Comparison of ENCODE assay signal across 1 cellular context in the genomic region with DNA sequence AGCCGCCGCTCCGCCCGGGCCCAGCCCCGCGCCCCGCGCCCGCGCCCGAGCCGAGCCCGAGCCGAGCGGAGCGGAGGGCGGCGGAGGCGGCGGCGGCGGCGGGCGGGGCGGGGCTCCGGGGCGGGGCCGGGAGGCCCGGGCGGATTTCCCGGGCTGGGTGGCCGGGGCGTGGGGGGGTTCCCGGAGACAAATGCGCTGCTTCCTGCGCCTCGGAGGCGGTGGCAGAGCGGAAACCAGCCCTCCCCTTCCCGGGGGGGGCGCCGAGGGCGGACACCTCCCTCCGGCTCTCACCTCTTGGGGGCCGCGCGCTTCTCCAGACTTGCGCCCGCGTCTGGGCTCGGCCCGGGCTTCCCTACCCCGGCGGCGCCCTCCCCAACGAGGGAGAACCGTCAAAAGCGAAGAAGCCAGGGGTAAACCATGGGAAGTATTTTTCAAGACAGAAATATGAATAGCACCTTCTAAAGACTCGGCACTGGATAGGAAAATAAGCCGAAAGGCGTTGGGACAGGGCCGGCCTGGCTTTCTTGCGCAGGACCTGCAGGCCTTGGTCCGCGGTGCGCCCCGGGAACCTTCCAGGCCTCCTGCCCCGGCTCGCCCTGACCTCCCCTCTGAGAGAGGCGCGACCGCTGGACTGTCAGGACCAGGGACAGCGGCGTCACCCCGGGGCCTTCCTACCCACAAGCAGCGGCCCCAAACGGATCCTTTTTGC.
A peak's percentile ranks its signal among the peaks of the same experiment; 100 is the strongest.
TF ChIP-seq lines count a peak whose summit lies in the region.

Gene MAPK11 (minus strand): TSS at position 79 of the 709 bp plus-strand sequence. CDS start 88 bp downstream, outside the sequence.

TF ChIP-seq in HepG2, 621 proteins besides CTCF, POLR2A, EP300 and RAD21 (continued from another document and continues in another):
- TF ChIP-seq THAP8 (CRISPR knock-in tag; IDR thresholded peaks at IDR 0.05; ENCODE audit: borderline replicate concordance), result no peak
- TF ChIP-seq ZFP37 (CRISPR knock-in tag; IDR thresholded peaks at IDR 0.05; ENCODE audit: borderline replicate concordance), result peak; percentile 96
- TF ChIP-seq BCL6 (CRISPR knock-in tag; IDR thresholded peaks at IDR 0.05), result peak; percentile 55
- peak; percentile 81 for TF ChIP-seq KDM5B (CRISPR knock-in tag; IDR thresholded peaks at IDR 0.05; ENCODE audit: borderline replicate concordance)
- TF ChIP-seq, protein P1, sequence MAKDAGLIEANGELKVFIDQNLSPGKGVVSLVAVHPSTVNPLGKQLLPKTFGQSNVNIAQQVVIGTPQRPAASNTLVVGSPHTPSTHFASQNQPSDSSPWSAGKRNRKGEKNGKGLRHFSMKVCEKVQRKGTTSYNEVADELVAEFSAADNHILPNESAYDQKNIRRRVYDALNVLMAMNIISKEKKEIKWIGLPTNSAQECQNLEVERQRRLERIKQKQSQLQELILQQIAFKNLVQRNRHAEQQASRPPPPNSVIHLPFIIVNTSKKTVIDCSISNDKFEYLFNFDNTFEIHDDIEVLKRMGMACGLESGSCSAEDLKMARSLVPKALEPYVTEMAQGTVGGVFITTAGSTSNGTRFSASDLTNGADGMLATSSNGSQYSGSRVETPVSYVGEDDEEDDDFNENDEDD (CRISPR knock-in tag; IDR thresholded peaks at IDR 0.05; ENCODE audit: borderline replicate concordance), result peak; percentile 23; the same call in 1 of the 2 replicates
- peak; percentile 56; the same call in 1 of the 2 replicates for TF ChIP-seq ZSCAN12 (CRISPR knock-in tag; IDR thresholded peaks at IDR 0.05)
- 0 out of 2 replicates have a peak, but pooled peaks have one; percentile 5 for TF ChIP-seq HNRNPL (IDR thresholded peaks at IDR 0.05; ENCODE audit: low read depth, low read length)
- peak; percentile 41; the same call in 1 of the 2 replicates for TF ChIP-seq RERE (CRISPR knock-in tag; IDR thresholded peaks at IDR 0.05; ENCODE audit: low read depth)
- 0 out of 2 replicates have a peak, but pooled peaks have one; percentile 19 for TF ChIP-seq KLF15 (CRISPR knock-in tag; IDR thresholded peaks at IDR 0.05; ENCODE audit: borderline replicate concordance)
- TF ChIP-seq ZNF782 (CRISPR knock-in tag; IDR thresholded peaks at IDR 0.05; ENCODE audit: borderline replicate concordance), result peak; percentile 79
- no peak for TF ChIP-seq MNT (IDR thresholded peaks at IDR 0.05)
- TF ChIP-seq KDM3A (CRISPR knock-in tag; IDR thresholded peaks at IDR 0.05; ENCODE audit: low read depth), result peak; percentile 82; the same call in 1 of the 2 replicates
- peak; percentile 83 for TF ChIP-seq IKZF4 (CRISPR knock-in tag; IDR thresholded peaks at IDR 0.05; ENCODE audit: borderline replicate concordance, low read depth, not compliant biosample characterization)
- peak; percentile 67 for TF ChIP-seq ZNF18 (CRISPR knock-in tag; IDR thresholded peaks at IDR 0.05; ENCODE audit: insufficient replicate concordance)
- peak; percentile 97 for TF ChIP-seq KLF6 (CRISPR knock-in tag; IDR thresholded peaks at IDR 0.05)
- no peak for TF ChIP-seq AGO2 (optimal IDR thresholded peaks at IDR 0.05; ENCODE audit: low read depth, low read length)
- peak; percentile 36; the same call in 1 of the 2 replicates for TF ChIP-seq IRF9 (CRISPR knock-in tag; IDR thresholded peaks at IDR 0.05; ENCODE audit: borderline replicate concordance)
- no peak for TF ChIP-seq ZNF276 (CRISPR knock-in tag; IDR thresholded peaks at IDR 0.05; ENCODE audit: low read depth)
- TF ChIP-seq PAXIP1 (CRISPR knock-in tag; conservative IDR thresholded peaks at IDR 0.05), result no peak
- TF ChIP-seq ZBTB20 (CRISPR knock-in tag; IDR thresholded peaks at IDR 0.05; ENCODE audit: borderline replicate concordance, low read depth), result peak; percentile 73; the same call in 1 of the 2 replicates
- TF ChIP-seq ZNF576 (CRISPR knock-in tag; IDR thresholded peaks at IDR 0.05), result no peak
- TF ChIP-seq, protein P2, sequence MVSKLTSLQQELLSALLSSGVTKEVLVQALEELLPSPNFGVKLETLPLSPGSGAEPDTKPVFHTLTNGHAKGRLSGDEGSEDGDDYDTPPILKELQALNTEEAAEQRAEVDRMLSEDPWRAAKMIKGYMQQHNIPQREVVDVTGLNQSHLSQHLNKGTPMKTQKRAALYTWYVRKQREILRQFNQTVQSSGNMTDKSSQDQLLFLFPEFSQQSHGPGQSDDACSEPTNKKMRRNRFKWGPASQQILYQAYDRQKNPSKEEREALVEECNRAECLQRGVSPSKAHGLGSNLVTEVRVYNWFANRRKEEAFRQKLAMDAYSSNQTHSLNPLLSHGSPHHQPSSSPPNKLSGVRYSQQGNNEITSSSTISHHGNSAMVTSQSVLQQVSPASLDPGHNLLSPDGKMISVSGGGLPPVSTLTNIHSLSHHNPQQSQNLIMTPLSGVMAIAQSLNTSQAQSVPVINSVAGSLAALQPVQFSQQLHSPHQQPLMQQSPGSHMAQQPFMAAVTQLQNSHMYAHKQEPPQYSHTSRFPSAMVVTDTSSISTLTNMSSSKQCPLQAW (CRISPR knock-in tag; IDR thresholded peaks at IDR 0.05), result peak; percentile 44; the same call in 1 of the 2 replicates
- peak; percentile 83; the same call in 1 of the 2 replicates for TF ChIP-seq NKX3-1 (CRISPR knock-in tag; IDR thresholded peaks at IDR 0.05)
- no peak; the same call in 1 of the 2 replicates for TF ChIP-seq SNAI1 (CRISPR knock-in tag; IDR thresholded peaks at IDR 0.05; ENCODE audit: borderline replicate concordance)
- peak; percentile 89; the same call in 1 of the 2 replicates for TF ChIP-seq SIN3A (IDR thresholded peaks at IDR 0.05; ENCODE audit: borderline replicate concordance, low read depth, low read length)
- peak; percentile 36; the same call in 1 of the 2 replicates for TF ChIP-seq ZFP90 (CRISPR knock-in tag; IDR thresholded peaks at IDR 0.05; ENCODE audit: borderline replicate concordance)
- TF ChIP-seq ZNF121 (CRISPR knock-in tag; IDR thresholded peaks at IDR 0.05), result no peak
- no peak for TF ChIP-seq ZNF274 (CRISPR knock-in tag; IDR thresholded peaks at IDR 0.05)
- TF ChIP-seq ZNF124 (CRISPR knock-in tag; IDR thresholded peaks at IDR 0.05), result peak; percentile 45; the same call in 1 of the 2 replicates
- TF ChIP-seq ZNF264 (CRISPR knock-in tag; IDR thresholded peaks at IDR 0.05), result 0 out of 2 replicates have a peak, but pooled peaks have one; percentile 37
